2 cellular contexts compared by ENCODE assay signal in the genomic region with DNA sequence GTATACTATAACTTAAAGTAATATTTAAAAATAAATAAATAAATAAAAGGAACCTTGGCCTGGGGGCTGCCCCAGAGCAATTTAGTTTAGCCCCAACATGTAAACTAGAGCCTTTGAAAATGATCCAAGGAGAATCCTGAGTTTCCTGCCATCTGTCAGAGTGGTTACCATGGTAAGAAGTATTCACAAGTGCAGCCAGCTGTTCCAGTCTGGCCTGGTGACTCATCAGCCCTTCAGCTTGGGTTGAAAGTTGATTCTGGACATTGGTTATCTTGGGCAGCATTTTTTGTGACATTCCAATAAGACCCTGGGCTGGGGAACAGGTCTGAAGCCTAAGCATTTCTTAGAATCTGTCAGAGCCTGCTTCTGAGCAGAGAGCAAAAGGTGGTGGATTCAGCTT.
TF ChIP-seq lines count a peak whose summit lies in the region.

No MANE protein-coding gene starts in this region.

TF ChIP-seq in A549, 52 proteins besides CTCF, POLR2A, EP300 and RAD21 (continued from another document):
- no peak for TF ChIP-seq CHD4 (IDR thresholded peaks at IDR 0.05; ENCODE audit: borderline replicate concordance)
- TF ChIP-seq HOXB5 (CRISPR knock-in tag; IDR thresholded peaks at IDR 0.05), result no peak
- TF ChIP-seq NR3C1 (IDR thresholded peaks at IDR 0.05), result no peak

TF ChIP-seq in SK-N-SH, 30 proteins besides CTCF, POLR2A, EP300 and RAD21 (continued from another document):
- TF ChIP-seq REST (IDR thresholded peaks at IDR 0.05; ENCODE audit: low read depth, low read length) (no peak), RXRA (IDR thresholded peaks at IDR 0.05; ENCODE audit: borderline replicate concordance, low read depth) (peak; percentile 56; the same call in 1 of the 2 replicates), GATA2 (CRISPR knock-in tag; IDR thresholded peaks at IDR 0.05) (no peak), POLR2AphosphoS5 (IDR thresholded peaks at IDR 0.05; ENCODE audit: low read depth, low read length) (peak; percentile 30; the same call in 1 of the 2 replicates), MEF2A (IDR thresholded peaks at IDR 0.05; ENCODE audit: borderline replicate concordance, low read depth) (no peak), RFX5 (IDR thresholded peaks at IDR 0.05; ENCODE audit: low read length) (no peak), NFIC (IDR thresholded peaks at IDR 0.05; ENCODE audit: borderline replicate concordance) (peak; percentile 60), SIN3A (IDR thresholded peaks at IDR 0.05; ENCODE audit: borderline replicate concordance, low read depth, low read length) (peak; percentile 79; the same call in 1 of the 2 replicates), JUND (IDR thresholded peaks at IDR 0.05) (peak; percentile 85), FOSL2 (IDR thresholded peaks at IDR 0.05; ENCODE audit: borderline replicate concordance, low read depth) (peak; percentile 89), USF2 (IDR thresholded peaks at IDR 0.05; ENCODE audit: borderline replicate concordance, low read depth, low read length) (no peak), TCF12 (IDR thresholded peaks at IDR 0.05) (peak; percentile 90), NRF1 (IDR thresholded peaks at IDR 0.05; ENCODE audit: low read depth, low read length) (no peak)
- TF ChIP-seq, protein P1, sequence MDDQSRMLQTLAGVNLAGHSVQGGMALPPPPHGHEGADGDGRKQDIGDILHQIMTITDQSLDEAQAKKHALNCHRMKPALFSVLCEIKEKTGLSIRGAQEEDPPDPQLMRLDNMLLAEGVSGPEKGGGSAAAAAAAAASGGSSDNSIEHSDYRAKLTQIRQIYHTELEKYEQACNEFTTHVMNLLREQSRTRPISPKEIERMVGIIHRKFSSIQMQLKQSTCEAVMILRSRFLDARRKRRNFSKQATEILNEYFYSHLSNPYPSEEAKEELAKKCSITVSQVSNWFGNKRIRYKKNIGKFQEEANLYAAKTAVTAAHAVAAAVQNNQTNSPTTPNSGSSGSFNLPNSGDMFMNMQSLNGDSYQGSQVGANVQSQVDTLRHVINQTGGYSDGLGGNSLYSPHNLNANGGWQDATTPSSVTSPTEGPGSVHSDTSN (IDR thresholded peaks at IDR 0.05), result peak; percentile 84
- TF ChIP-seq, protein P2, sequence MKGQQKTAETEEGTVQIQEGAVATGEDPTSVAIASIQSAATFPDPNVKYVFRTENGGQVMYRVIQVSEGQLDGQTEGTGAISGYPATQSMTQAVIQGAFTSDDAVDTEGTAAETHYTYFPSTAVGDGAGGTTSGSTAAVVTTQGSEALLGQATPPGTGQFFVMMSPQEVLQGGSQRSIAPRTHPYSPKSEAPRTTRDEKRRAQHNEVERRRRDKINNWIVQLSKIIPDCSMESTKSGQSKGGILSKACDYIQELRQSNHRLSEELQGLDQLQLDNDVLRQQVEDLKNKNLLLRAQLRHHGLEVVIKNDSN (IDR thresholded peaks at IDR 0.05; ENCODE audit: borderline replicate concordance, low read depth), result no peak
- TF ChIP-seq, protein P3, sequence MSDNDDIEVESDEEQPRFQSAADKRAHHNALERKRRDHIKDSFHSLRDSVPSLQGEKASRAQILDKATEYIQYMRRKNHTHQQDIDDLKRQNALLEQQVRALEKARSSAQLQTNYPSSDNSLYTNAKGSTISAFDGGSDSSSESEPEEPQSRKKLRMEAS (IDR thresholded peaks at IDR 0.05; ENCODE audit: low read depth), result no peak
